Comparison of ENCODE assay signal across 8 cellular contexts in genomic region chr1:153959454-153959853, GRCh38. TPM values are rescaled to one million over a fixed set of nuclear protein-coding genes. Genes with fewer than 3 reads are reported as not detected.
DNase-seq lines count a peak whose midpoint lies in the region; ATAC-seq and TF ChIP-seq lines count a peak whose summit lies in the region.
"Had no signal": no experiment of that assay in that cellular context is flagged by ENCODE, and none has a peak within 500 bp of the region (broad histone marks: within the 10 kb centered on the region; RNA-seq: fewer than 3 reads in every experiment).

No MANE protein-coding gene starts in this region.

- no peak for TF ChIP-seq POLR2A in body of pancreas (IDR thresholded peaks at IDR 0.05)

- H3K36me3 ChIP-seq in HUES64 (ENCODE audit: insufficient read depth, low read length) = peaks cover 30% of the 10 kb centered on the region
- H3K36me3 ChIP-seq in left lung = peaks cover 0 to 31% of the 10 kb centered on the region in 2 donors
- H3K36me3 ChIP-seq in body of pancreas (replicated peaks in 1 of 2; ENCODE audit: insufficient read depth in 1 of 2, low read depth in 2 of 2) = peaks cover 0 to 4% of the 10 kb centered on the region in 2 donors

- H3K4me1 ChIP-seq in HUES64 (ENCODE audit: insufficient read depth, low read length) (peaks cover 18% of the 10 kb centered on the region), left lung (peaks cover 28 to 83% of the 10 kb centered on the region in 2 donors), body of pancreas (peaks cover 62% of the 10 kb centered on the region), foreskin keratinocyte (peaks cover 12% of the 10 kb centered on the region)

- no peaks in the 10 kb centered on the region for H3K9me3 Mint-ChIP-seq in activated B cell treated with CpG ODN at 0.5 μM for 24 hours
- H3K9me3 Mint-ChIP-seq in stimulated activated naive B cell treated with anti-CD40 and anti-IgM and Interleukin-4, amounts not matched to agents 10 μg/mL and 1 μg/mL and 100 μg/mL, for 72 hours = no peaks in the 10 kb centered on the region

- POLR2A ChIA-PET in activated B cell treated with CpG ODN at 0.5 μM for 24 hours (lab: Charles Lee) = interaction anchor here (1.5 to 8.3 kb wide), 8 partner anchors 8 to 232 kb away, joined by 4 to 234 read pairs (median 35); partner anchors contain the start of genes CREB3L4, DENND4B, GATAD2B and INTS3

- intact Hi-C loops in activated B cell treated with CpG ODN at 0.5 μM for 24 hours (cut with micrococcal nuclease) (loop anchor here (2.0 kb wide), 1 partner anchor 313 kb away; the partner anchor contains the start of gene HAX1), left lung (cut with DNase I) (no loop called here), body of pancreas (cut with DNase I) (no loop called here)

- H3K27ac ChIP-seq in HUES64 (ENCODE audit: low read depth, low read length) (peak overlapping the region; percentile 43; the same call in 1 of the 2 replicates), left lung (peak overlapping the region; percentile 84 to 93), body of pancreas (peak overlapping the region in 1 of 4 donors; percentile 86), foreskin keratinocyte (no peak overlapping the region)

- H3K36me3 Mint-ChIP-seq in activated B cell treated with CpG ODN at 0.5 μM for 24 hours (ENCODE audit: low read depth) = peaks cover 74% of the 10 kb centered on the region
- peaks cover 27 to 65% of the 10 kb centered on the region in 2 donors for H3K36me3 Mint-ChIP-seq in stimulated activated naive B cell treated with anti-CD40 and anti-IgM and Interleukin-4, amounts not matched to agents 10 μg/mL and 1 μg/mL and 100 μg/mL, for 72 hours

- 73% methylated on average over 3 of the region's 3 CpGs for WGBS in HUES64
- WGBS in body of pancreas, 2 donors = 69 to 75% methylated on average over 3 of the region's 3 CpGs

- ATAC-seq in activated B cell treated with CpG ODN at 0.5 μM for 24 hours (ENCODE audit: low read depth) (no peak), left lung (no peak), body of pancreas (no peak), foreskin keratinocyte (no peak)
- no peak for ATAC-seq in stimulated activated naive B cell treated with anti-CD40 and anti-IgM and Interleukin-4, amounts not matched to agents 10 μg/mL and 1 μg/mL and 100 μg/mL, for 72 hours (replicated peaks)

- H3K27ac Mint-ChIP-seq in activated B cell treated with CpG ODN at 0.5 μM for 24 hours = peak overlapping the region; percentile 74
- H3K27ac Mint-ChIP-seq in stimulated activated naive B cell treated with anti-CD40 and anti-IgM and Interleukin-4, amounts not matched to agents 10 μg/mL and 1 μg/mL and 100 μg/mL, for 72 hours = peak overlapping the region; percentile 27

- DNase-seq in activated B cell treated with CpG ODN at 0.5 μM for 24 hours = no peak
- DNase-seq in left lung = no peak
- no peak for DNase-seq in stimulated activated naive B cell treated with anti-CD40 and anti-IgM and Interleukin-4, amounts not matched to agents 10 μg/mL and 1 μg/mL and 100 μg/mL, for 72 hours
- no peak for DNase-seq in NCI-H146 treated with DMSO at 0.1 percent for 48 hours (lab: John Stamatoyannopoulos, UW; ENCODE audit: unreplicated experiment)
- DNase-seq in body of pancreas = no peak
- DNase-seq in foreskin keratinocyte = no peak

- no peaks in the 10 kb centered on the region for H3K27me3 Mint-ChIP-seq in activated B cell treated with CpG ODN at 0.5 μM for 24 hours
- H3K27me3 Mint-ChIP-seq in stimulated activated naive B cell treated with anti-CD40 and anti-IgM and Interleukin-4, amounts not matched to agents 10 μg/mL and 1 μg/mL and 100 μg/mL, for 72 hours = no peaks in the 10 kb centered on the region

- TF ChIP-seq CTCF in activated B cell treated with CpG ODN at 0.5 μM for 24 hours (IDR thresholded peaks at IDR 0.05) (no peak), left lung (IDR thresholded peaks at IDR 0.05) (no peak), body of pancreas (IDR thresholded peaks at IDR 0.05) (no peak), foreskin keratinocyte (conservative IDR thresholded peaks at IDR 0.05) (no peak)

- no peak overlapping the region for H3K4me3 Mint-ChIP-seq in activated B cell treated with CpG ODN at 0.5 μM for 24 hours
- H3K4me3 Mint-ChIP-seq in stimulated activated naive B cell treated with anti-CD40 and anti-IgM and Interleukin-4, amounts not matched to agents 10 μg/mL and 1 μg/mL and 100 μg/mL, for 72 hours = peak overlapping the region in 1 of 2 donors; percentile 34

- H3K4me1 Mint-ChIP-seq in activated B cell treated with CpG ODN at 0.5 μM for 24 hours = peaks cover 77% of the 10 kb centered on the region
- H3K4me1 Mint-ChIP-seq in stimulated activated naive B cell treated with anti-CD40 and anti-IgM and Interleukin-4, amounts not matched to agents 10 μg/mL and 1 μg/mL and 100 μg/mL, for 72 hours = peaks cover 50 to 71% of the 10 kb centered on the region in 2 donors

- H3K27me3 ChIP-seq in HUES64 (ENCODE audit: insufficient read depth, low read length) (no peaks in the 10 kb centered on the region), left lung (no peaks in the 10 kb centered on the region), body of pancreas (no peaks in the 10 kb centered on the region), foreskin keratinocyte (no peaks in the 10 kb centered on the region)

- H3K9me3 ChIP-seq in HUES64 (ENCODE audit: insufficient read depth, low read depth, low read length) (no peaks in the 10 kb centered on the region), left lung (no peaks in the 10 kb centered on the region), body of pancreas (no peaks in the 10 kb centered on the region)

- H3K9ac ChIP-seq in HUES64 (ENCODE audit: low read depth, low read length) = no peak overlapping the region
- H3K9ac ChIP-seq: parathyroid adenoma had no signal

- H3K4me3 ChIP-seq in HUES64 (ENCODE audit: low read length) (no peak overlapping the region), left lung (no peak overlapping the region), body of pancreas (no peak overlapping the region)

- CTCF ChIA-PET in activated B cell treated with CpG ODN at 0.5 μM for 24 hours (lab: Charles Lee) = no interaction called here

RNA-seq across cellular contexts. Expression of gene CRTC2, which starts 1.0 kb away (rescaled TPM):
- polyA plus RNA-seq in HUES64 (2013, experiment 1 of 2) = 15.1 TPM
- polyA plus RNA-seq in HUES64 (2013, experiment 2 of 2) = 15.8 TPM
- total RNA-seq in activated B cell treated with CpG ODN at 0.5 μM for 24 hours (206 and 247 TPM in 2 replicates), left lung (10 to 100 TPM; 39.7 to 54.3 TPM), body of pancreas (10 to 100 TPM; 15.2 to 15.8 TPM), foreskin keratinocyte (15.1 and 16.9 TPM in 2 replicates)
- polyA plus RNA-seq in foreskin keratinocyte = 26.8 and 29.4 TPM in 2 replicates

RNA-seq across cellular contexts. Expression of gene SLC39A1, which starts 3.9 kb away (rescaled TPM):
- 148 TPM for polyA plus RNA-seq in HUES64 (2013, experiment 1 of 2)
- 147 TPM for polyA plus RNA-seq in HUES64 (2013, experiment 2 of 2)
- 51.3 and 56.3 TPM in 2 replicates for total RNA-seq in activated B cell treated with CpG ODN at 0.5 μM for 24 hours
- 100 to 1,000 TPM; 111 to 185 TPM for total RNA-seq in left lung
- 10 to 100 TPM; 30.7 to 35.5 TPM for total RNA-seq in body of pancreas
- total RNA-seq in foreskin keratinocyte = 101 and 118 TPM in 2 replicates
- 97.2 and 122 TPM in 2 replicates for polyA plus RNA-seq in foreskin keratinocyte

RNA-seq across cellular contexts. Expression of gene CREB3L4, which starts 8.2 kb away (rescaled TPM):
- polyA plus RNA-seq in HUES64 (2013, experiment 1 of 2) = 17.2 TPM
- polyA plus RNA-seq in HUES64 (2013, experiment 2 of 2) = 18.1 TPM
- total RNA-seq in activated B cell treated with CpG ODN at 0.5 μM for 24 hours = 9.4 and 10.2 TPM in 2 replicates
- 1 to 10 TPM; 9.3 to 10.0 TPM for total RNA-seq in left lung
- total RNA-seq in body of pancreas = 10 to 100 TPM in 1 of 2 donors, under 1 TPM in 1; 0.66 to 14.0 TPM
- 9.8 and 11.5 TPM in 2 replicates for total RNA-seq in foreskin keratinocyte
- 9.3 and 9.8 TPM in 2 replicates for polyA plus RNA-seq in foreskin keratinocyte

RNA-seq across cellular contexts. Expression of gene DENND4B, which starts 12.9 kb away (rescaled TPM):
- 25.4 TPM for polyA plus RNA-seq in HUES64 (2013, experiment 1 of 2)
- 23.6 TPM for polyA plus RNA-seq in HUES64 (2013, experiment 2 of 2)
- total RNA-seq in activated B cell treated with CpG ODN at 0.5 μM for 24 hours = 217 and 257 TPM in 2 replicates
- 100 to 1,000 TPM in 1 of 2 donors, 10 to 100 TPM in 1; 49.5 to 106 TPM for total RNA-seq in left lung
- 10 to 100 TPM; 33.2 to 54.7 TPM for total RNA-seq in body of pancreas
- 21.2 and 21.8 TPM in 2 replicates for total RNA-seq in foreskin keratinocyte
- polyA plus RNA-seq in foreskin keratinocyte = 13.7 and 15.6 TPM in 2 replicates

RNA-seq across cellular contexts. Expression of gene JTB, which starts 18.0 kb away (rescaled TPM):
- polyA plus RNA-seq in HUES64 (2013, experiment 1 of 2) = 86.4 TPM
- polyA plus RNA-seq in HUES64 (2013, experiment 2 of 2) = 72.2 TPM
- total RNA-seq in activated B cell treated with CpG ODN at 0.5 μM for 24 hours (137 and 147 TPM in 2 replicates), left lung (100 to 1,000 TPM; 142 to 148 TPM), body of pancreas (100 to 1,000 TPM; 151 to 177 TPM), foreskin keratinocyte (103 and 107 TPM in 2 replicates)
- 133 and 138 TPM in 2 replicates for polyA plus RNA-seq in foreskin keratinocyte
